Comparison of ENCODE assay signal across 12 cellular contexts in genomic region chr19:37988758-37989635, GRCh38.
DNase-seq lines count a peak whose midpoint lies in the region; ATAC-seq and TF ChIP-seq lines count a peak whose summit lies in the region.
"Had no signal": no experiment of that assay in that cellular context is flagged by ENCODE, and none has a peak within 500 bp of the region (broad histone marks: within the 10 kb centered on the region; RNA-seq: fewer than 3 reads in every experiment).

No MANE protein-coding gene starts in this region.

- H3F3A ChIP-seq in GM23338 (replicated peaks; ENCODE audit: low read depth) (peaks cover 26% of the 10 kb centered on the region), neural progenitor cell (ENCODE audit: low read depth) (peaks cover 51% of the 10 kb centered on the region)

- POLR2A ChIA-PET in OCI-LY7 (lab: Charles Lee), result interaction anchor here (0.9 to 1.3 kb wide), 4 partner anchors 8 to 65 kb away, joined by 3 to 7 read pairs (median 6); no protein-coding TSS in a partner anchor

- peak; percentile 72 for ATAC-seq in GM23338
- ATAC-seq in HG03469 (IDR thresholded peaks at IDR 0.05; ENCODE audit: unreplicated experiment), result no peak
- ATAC-seq in left colon, result no peak

- BruUV-seq in OCI-LY7 (replicated peaks; lab: Mats Ljungman, UMichigan), result no TSS peak

- H3K9me3 Mint-ChIP-seq in GM23338 (peaks cover under 1% of the 10 kb centered on the region; the same call in 2 of the 3 replicates), neural progenitor cell (no peaks in the 10 kb centered on the region)
- H3K9me3 Mint-ChIP-seq: T-helper 2 cell treated with Interferon-gamma antibody and Interleukin-4, amounts not matched to agents 5 μg/mL and 100 μg/mL, for 36 hours had no signal

- H3K4me1 ChIP-seq in GM23338 (ENCODE audit: insufficient read depth) (peaks cover 60% of the 10 kb centered on the region), OCI-LY7 (ENCODE audit: insufficient read depth, low read length, poor library complexity, severe bottlenecking) (peaks cover 49% of the 10 kb centered on the region), neural progenitor cell (peaks cover 51% of the 10 kb centered on the region)

- H3K36me3 Mint-ChIP-seq in GM23338 (ENCODE audit: low read depth) (peaks cover under 1% of the 10 kb centered on the region; the same call in 1 of the 3 replicates), neural progenitor cell (no peaks in the 10 kb centered on the region)

- H3K27ac ChIP-seq in GM23338 (ENCODE audit: low read depth) (peak overlapping the region; percentile 98), OCI-LY7 (ENCODE audit: low read depth, low read length, poor library complexity, severe bottlenecking) (peak overlapping the region; percentile 23), epithelial cell of prostate (peak overlapping the region; percentile 84), neural progenitor cell (peak overlapping the region; percentile 91)

- peaks cover 17% of the 10 kb centered on the region for H3K27me3 Mint-ChIP-seq in GM23338 (ENCODE audit: insufficient read depth, low read depth, poor library complexity)
- peaks cover 3% of the 10 kb centered on the region for H3K27me3 Mint-ChIP-seq in neural progenitor cell (ENCODE audit: insufficient read depth, low read depth)

- TF ChIP-seq CTCF in GM23338 (conservative IDR thresholded peaks at IDR 0.05; ENCODE audit: low read depth in 2 of 2), result no peak
- TF ChIP-seq CTCF in OCI-LY7 (conservative IDR thresholded peaks at IDR 0.05; ENCODE audit: low read length), result no peak
- TF ChIP-seq CTCF in neural progenitor cell (IDR thresholded peaks at IDR 0.05), result no peak

- H3K4me2 ChIP-seq in GM23338 (peak overlapping the region; percentile 69), OCI-LY7 (ENCODE audit: low read length) (no peak overlapping the region), neural progenitor cell (peak overlapping the region; percentile 60)

- DNase-seq in GM23338 (ENCODE audit: low spot score) (peak; percentile 78), OCI-LY7 (ENCODE audit: low spot score) (no peak), epithelial cell of prostate (ENCODE audit: low read depth, low spot score) (no peak), neural progenitor cell (ENCODE audit: low spot score) (peak; percentile 57), left colon (no peak), ecto neural progenitor cell (ENCODE audit: low spot score) (no peak), GM19238 (ENCODE audit: insufficient read length, low spot score) (no peak)
- DNase-seq: activated T-cell treated with anti-CD3 and anti-CD28 coated beads for 4 hours; NCI-H2029 treated with DMSO at 0.1 percent for 48 hours; stimulated activated CD4-positive, alpha-beta T cell treated with anti-CD3 and anti-CD28 coated beads, Interleukin-15, amount 100 ng/mL, for 24 hours had no signal

- intact Hi-C loops in OCI-LY7 (cut with micrococcal nuclease; ENCODE audit: unreplicated experiment), result no loop called here
- intact Hi-C loops in left colon (cut with DNase I, micrococcal nuclease), result no loop called here

- no peaks in the 10 kb centered on the region for H3K36me3 ChIP-seq in GM23338 (ENCODE audit: insufficient read depth)
- H3K36me3 ChIP-seq in OCI-LY7 (ENCODE audit: insufficient read depth, low read length), result 0 out of 2 replicates have a peak, but pooled peaks cover 1% of the 10 kb centered on the region
- no peaks in the 10 kb centered on the region for H3K36me3 ChIP-seq in neural progenitor cell

- no peaks in the 10 kb centered on the region for H3K9me3 ChIP-seq in OCI-LY7 (ENCODE audit: low read length)
- H3K9me3 ChIP-seq in neural progenitor cell (ENCODE audit: low read depth), result no peaks in the 10 kb centered on the region

- H4K20me1 ChIP-seq in GM23338 (replicated peaks; ENCODE audit: insufficient read depth) (peaks cover 4% of the 10 kb centered on the region), OCI-LY7 (ENCODE audit: insufficient read depth, low read length) (no peaks in the 10 kb centered on the region), neural progenitor cell (ENCODE audit: low read depth) (peaks cover 34% of the 10 kb centered on the region)

- no peak overlapping the region for H2AFZ ChIP-seq in GM23338
- H2AFZ ChIP-seq in OCI-LY7 (ENCODE audit: low read length), result no peak overlapping the region
- H2AFZ ChIP-seq in neural progenitor cell (replicated peaks), result no peak overlapping the region

- H3K9me2 ChIP-seq in GM23338 (ENCODE audit: insufficient read depth) (no peaks in the 10 kb centered on the region), OCI-LY7 (ENCODE audit: insufficient read depth, low read length) (no peaks in the 10 kb centered on the region)

- no peak overlapping the region for H3K9ac ChIP-seq in neural progenitor cell

- H3K4me3 ChIP-seq in GM23338, result peak overlapping the region; percentile 38; the same call in 1 of the 2 replicates
- no peak overlapping the region for H3K4me3 ChIP-seq in OCI-LY7 (ENCODE audit: low read depth, low read length, poor library complexity, severe bottlenecking)
- H3K4me3 ChIP-seq in neural progenitor cell, result no peak overlapping the region

- H3K4me1 Mint-ChIP-seq in GM23338 (peaks cover 62% of the 10 kb centered on the region), neural progenitor cell (peaks cover 33% of the 10 kb centered on the region)

- CTCF ChIA-PET in OCI-LY7 (lab: Charles Lee; ENCODE audit: unreplicated experiment), result interaction anchor here (1.2 kb wide), 1 partner anchor 87 kb away, joined by 3 read pairs; no protein-coding TSS in a partner anchor

- H3K27me3 ChIP-seq in GM23338 (ENCODE audit: insufficient read depth), result no peaks in the 10 kb centered on the region
- H3K27me3 ChIP-seq in neural progenitor cell, result no peaks in the 10 kb centered on the region

- H3K27ac Mint-ChIP-seq in GM23338, result peak overlapping the region; percentile 91
- peak overlapping the region; percentile 92 for H3K27ac Mint-ChIP-seq in neural progenitor cell
- H3K27ac Mint-ChIP-seq: T-helper 2 cell treated with Interferon-gamma antibody and Interleukin-4, amounts not matched to agents 5 μg/mL and 100 μg/mL, for 36 hours had no signal

- peaks cover 46% of the 10 kb centered on the region for H3K79me2 ChIP-seq in GM23338 (replicated peaks; ENCODE audit: insufficient read depth)
- peaks cover 29% of the 10 kb centered on the region; the same call in 1 of the 2 replicates for H3K79me2 ChIP-seq in OCI-LY7 (ENCODE audit: insufficient read depth, low read depth, low read length)
- peaks cover 71% of the 10 kb centered on the region for H3K79me2 ChIP-seq in neural progenitor cell (ENCODE audit: low read depth)

- H3K4me3 Mint-ChIP-seq in GM23338 (peak overlapping the region; percentile 38; the same call in 2 of the 3 replicates), neural progenitor cell (no peak overlapping the region)
- H3K4me3 Mint-ChIP-seq: T-helper 2 cell treated with Interferon-gamma antibody and Interleukin-4, amounts not matched to agents 5 μg/mL and 100 μg/mL, for 36 hours had no signal

TF ChIP-seq in GM23338, 12 proteins besides CTCF, POLR2A, EP300 and RAD21 (continues in another document):
- no peak for TF ChIP-seq POLR2AphosphoS5 (IDR thresholded peaks at IDR 0.05; ENCODE audit: low read depth)
- no peak for TF ChIP-seq ZNF114 (CRISPR knock-in tag; IDR thresholded peaks at IDR 0.05)
- TF ChIP-seq ZNF331 (CRISPR knock-in tag; IDR thresholded peaks at IDR 0.05; ENCODE audit: low read depth), result no peak
- no peak for TF ChIP-seq ETS1 (IDR thresholded peaks at IDR 0.05)

Comparison
In these comparisons a context has a peak if more than half of its experiments do, and no peak if none do; other contexts are left out.
1. DNase-seq: peak in GM23338 (single experiment) and neural progenitor cell (single experiment); none in OCI-LY7 (single experiment), epithelial cell of prostate (single experiment), left colon (0 of 2), ecto neural progenitor cell (single experiment) and GM19238 (single experiment).
2. H3K27ac ChIP-seq: peak in every context shown above with its lines; median percentile 98 in GM23338; 91 in neural progenitor cell; 84 in epithelial cell of prostate; 23 in OCI-LY7.